In genomic region chr2:176269319-176270099, GRCh38 we compare ENCODE assay signal across 7 cellular contexts. TPM values are rescaled to one million over a fixed set of nuclear protein-coding genes. Genes with fewer than 3 reads are reported as not detected.
A peak's percentile ranks its signal among the peaks of the same experiment; 100 is the strongest.
DNase-seq lines count a peak whose midpoint lies in the region; ATAC-seq and TF ChIP-seq lines count a peak whose summit lies in the region.

MTX2 (plus strand) TSS chr2:176269442; CDS start chr2:176269630, 188 bp downstream.

- no peaks in the 10 kb centered on the region for H3K9me3 Mint-ChIP-seq in T-helper 2 cell treated with Interferon-gamma antibody and Interleukin-4, amounts not matched to agents 5 μg/mL and 100 μg/mL, for 36 hours

- H3K4me3 Mint-ChIP-seq in T-helper 2 cell treated with Interferon-gamma antibody and Interleukin-4, amounts not matched to agents 5 μg/mL and 100 μg/mL, for 36 hours: peak within 1 kb of the TSS; percentile 98

- H3K4me1 ChIP-seq in ascending aorta: peaks cover 0 to 2% of the 10 kb centered on the region in 2 donors

- intact Hi-C loops in ascending aorta (cut with DNase I): loop anchor here (5.0 to 10.0 kb wide), 2 partner anchors 132 to 285 kb away; no protein-coding TSS in a partner anchor

- H3K36me3 Mint-ChIP-seq in T-helper 2 cell treated with Interferon-gamma antibody and Interleukin-4, amounts not matched to agents 5 μg/mL and 100 μg/mL, for 36 hours (ENCODE audit: low read depth): peaks cover 3% of the 10 kb centered on the region

- no peaks in the 10 kb centered on the region for H3K9me3 ChIP-seq in ascending aorta

- TF ChIP-seq CTCF in ascending aorta (IDR thresholded peaks at IDR 0.05) (peak in 1 of 3 experiments; percentile 8), retinal pigment epithelial cell (conservative IDR thresholded peaks at IDR 0.05; ENCODE audit: low read depth, low read length) (no peak)

- H3K36me3 ChIP-seq in ascending aorta: no peaks in the 10 kb centered on the region

- peaks cover 11% of the 10 kb centered on the region for H3K4me1 Mint-ChIP-seq in T-helper 2 cell treated with Interferon-gamma antibody and Interleukin-4, amounts not matched to agents 5 μg/mL and 100 μg/mL, for 36 hours (ENCODE audit: low read depth)

- ATAC-seq in GM18502 (IDR thresholded peaks at IDR 0.05; ENCODE audit: poor library complexity, unreplicated experiment) (peak; percentile 96), HG02885 (IDR thresholded peaks at IDR 0.05; ENCODE audit: poor library complexity, unreplicated experiment) (peak; percentile 96)

- H3K27ac Mint-ChIP-seq in T-helper 2 cell treated with Interferon-gamma antibody and Interleukin-4, amounts not matched to agents 5 μg/mL and 100 μg/mL, for 36 hours: peak within 1 kb of the TSS; percentile 93

- H3K27me3 ChIP-seq in ascending aorta: no peaks in the 10 kb centered on the region

- peak within 1 kb of the TSS; percentile 79 to 80 for H3K27ac ChIP-seq in ascending aorta

- H3K4me3 ChIP-seq in ascending aorta: peak within 1 kb of the TSS; percentile 69 to 100
- H3K4me3 ChIP-seq in retinal pigment epithelial cell (ENCODE audit: low read length): peak within 1 kb of the TSS; percentile 94

- peak; percentile 69 for DNase-seq in NCI-H1694 treated with DMSO at 0.1 percent for 48 hours (lab: John Stamatoyannopoulos, UW)
- peak; percentile 77 for DNase-seq in T-helper 2 cell treated with Interferon-gamma antibody and Interleukin-4, amounts not matched to agents 5 μg/mL and 100 μg/mL, for 36 hours (ENCODE audit: low spot score)
- DNase-seq in ascending aorta (ENCODE audit: low spot score in 2 of 2): peak in 1 of 2 donors; percentile 73
- DNase-seq in hepatic stellate cell (ENCODE audit: low spot score): peak; percentile 66
- DNase-seq in retinal pigment epithelial cell (ENCODE audit: low read depth): peak; percentile 23

- H3K27me3 Mint-ChIP-seq in T-helper 2 cell treated with Interferon-gamma antibody and Interleukin-4, amounts not matched to agents 5 μg/mL and 100 μg/mL, for 36 hours (ENCODE audit: low read depth): peaks cover 15% of the 10 kb centered on the region

RNA-seq across cellular contexts. Expression of gene MTX2, which starts in this region (rescaled TPM):
- total RNA-seq in ascending aorta: 8.5 TPM
